In genomic region chr9:97850746-97851449, GRCh38 we compare ENCODE assay signal across 17 cellular contexts. TPM values are rescaled to one million over a fixed set of nuclear protein-coding genes. Genes with fewer than 3 reads are reported as not detected.
A peak's percentile ranks its signal among the peaks of the same experiment; 100 is the strongest.
DNase-seq lines count a peak whose midpoint lies in the region; ATAC-seq, FAIRE-seq and TF ChIP-seq lines count a peak whose summit lies in the region.
"Had no signal": no experiment of that assay in that cellular context is flagged by ENCODE, and none has a peak within 500 bp of the region (broad histone marks: within the 10 kb centered on the region; RNA-seq: fewer than 3 reads in every experiment).

No MANE protein-coding gene starts in this region.

- dilution Hi-C loops in keratinocyte (cut with MboI; ENCODE audit: extremely low pct_ligation_motif_present, low sequenced_read_pairs), result loop anchor here (10.0 kb wide), 1 partner anchor 86 kb away; no protein-coding TSS in a partner anchor

- peak; percentile 23 for FAIRE-seq in A549 (lab: Jason Lieb, UNC)
- no peak for FAIRE-seq in keratinocyte (lab: Jason Lieb, UNC)
- no peak for FAIRE-seq in GM19239 (lab: Jason Lieb, UNC)
- FAIRE-seq: HTR-8/SVneo had no signal

- no peak for TF ChIP-seq EP300 in A549 (IDR thresholded peaks at IDR 0.05)
- no peak for TF ChIP-seq EP300 in suprapubic skin (IDR thresholded peaks at IDR 0.05)

- CTCF ChIA-PET in A549 (lab: Yijun Ruan, JAX), result interaction anchor here (1.2 kb wide), 2 partner anchors 50 to 56 kb away, joined by 3 to 4 read pairs; no protein-coding TSS in a partner anchor
- CTCF ChIA-PET in RWPE1 (lab: Yijun Ruan, JAX), result interaction anchor here (0.5 to 0.6 kb wide), 3 partner anchors 37 to 258 kb away, joined by 3 read pairs; no protein-coding TSS in a partner anchor
- CTCF ChIA-PET in CD4-positive, alpha-beta memory T cell (lab: Charles Lee; ENCODE audit: partially characterized antibody), result interaction anchor here (0.9 kb wide), 1 partner anchor 9 kb away, joined by 3 read pairs; no protein-coding TSS in a partner anchor

- no peaks in the 10 kb centered on the region for H4K20me1 ChIP-seq in keratinocyte (ENCODE audit: control insufficient read depth, extremely low read depth, insufficient read depth, low read length)

- H3K36me3 Mint-ChIP-seq in CD4-positive, alpha-beta memory T cell, result peaks cover 0 to 4% of the 10 kb centered on the region in 2 donors

- no peak for TF ChIP-seq CTCF in A549 (IDR thresholded peaks at IDR 0.05)
- TF ChIP-seq CTCF in keratinocyte (optimal IDR thresholded peaks at IDR 0.05 in 1 of 3, IDR thresholded peaks at IDR 0.05 in 1 of 3, conservative IDR thresholded peaks at IDR 0.05 in 1 of 3; ENCODE audit: extremely low read depth in 1 of 3, insufficient read depth in 2 of 3, low read length in 3 of 3), result no peak
- TF ChIP-seq CTCF in RWPE1 (conservative IDR thresholded peaks at IDR 0.05; ENCODE audit: low read depth), result no peak
- TF ChIP-seq CTCF in suprapubic skin (IDR thresholded peaks at IDR 0.05), result no peak

- H3K4me1 ChIP-seq in A549 (peaks cover 23% of the 10 kb centered on the region), keratinocyte (ENCODE audit: control insufficient read depth, extremely low read depth, insufficient read depth, low read length) (peaks cover 15% of the 10 kb centered on the region), suprapubic skin (peaks cover 52% of the 10 kb centered on the region)
- H3K4me1 ChIP-seq in CD4-positive, alpha-beta memory T cell (ENCODE audit: insufficient read depth, low read length), result peaks cover 45% of the 10 kb centered on the region

- peaks cover 21 to 70% (median 30%) of the 10 kb centered on the region in 4 donors for H3K4me1 Mint-ChIP-seq in CD4-positive, alpha-beta memory T cell

- H2AFZ ChIP-seq in keratinocyte (ENCODE audit: control insufficient read depth, low read length), result no peak overlapping the region

- H3K36me3 ChIP-seq in keratinocyte (ENCODE audit: control insufficient read depth in 2 of 2, extremely low read depth in 1 of 2, insufficient read depth in 2 of 2, low read length in 2 of 2) (no peaks in the 10 kb centered on the region), suprapubic skin (no peaks in the 10 kb centered on the region)
- H3K36me3 ChIP-seq in CD4-positive, alpha-beta memory T cell (ENCODE audit: insufficient read depth, low read length), result no peaks in the 10 kb centered on the region

- ATAC-seq in A549, result no peak
- peak; percentile 15; the same call in 2 of the 3 replicates for ATAC-seq in SK-N-SH treated with all-trans-retinoic acid at 6 μM for 48 hours

- peak overlapping the region in 1 of 7 donors; percentile 33 for H3K27ac Mint-ChIP-seq in CD4-positive, alpha-beta memory T cell
- H3K27ac Mint-ChIP-seq: CD8-positive, alpha-beta memory T cell; H9 had no signal

- H3K9me1 ChIP-seq in keratinocyte (ENCODE audit: control insufficient read depth, extremely low read depth, insufficient read depth, low read length), result no peaks in the 10 kb centered on the region

- H3K4me3 ChIP-seq in A549, result no peak overlapping the region
- peak overlapping the region in 1 of 3 experiments; percentile 45 for H3K4me3 ChIP-seq in keratinocyte (ENCODE audit: control insufficient read depth in 2 of 3, extremely low read depth in 1 of 3, insufficient read depth in 2 of 3, low read depth in 1 of 3, low read length in 3 of 3)
- no peak overlapping the region for H3K4me3 ChIP-seq in CD4-positive, alpha-beta memory T cell (ENCODE audit: low read length in 2 of 2)
- H3K4me3 ChIP-seq in suprapubic skin, result no peak overlapping the region

- TF ChIP-seq POLR2A in A549 (IDR thresholded peaks at IDR 0.05; ENCODE audit: low read length) (no peak), suprapubic skin (IDR thresholded peaks at IDR 0.05) (no peak)

- H3K9me3 ChIP-seq in A549 (no peaks in the 10 kb centered on the region), keratinocyte (ENCODE audit: control insufficient read depth, low read depth, low read length) (no peaks in the 10 kb centered on the region), suprapubic skin (no peaks in the 10 kb centered on the region)
- H3K9me3 ChIP-seq in CD4-positive, alpha-beta memory T cell (ENCODE audit: control insufficient read depth in 1 of 2, low read length in 2 of 2), result no peaks in the 10 kb centered on the region

- peaks cover 0 to 4% (median 0%) of the 10 kb centered on the region in 8 donors for H3K9me3 Mint-ChIP-seq in CD4-positive, alpha-beta memory T cell

- TF ChIP-seq RAD21 in A549 (conservative IDR thresholded peaks at IDR 0.05 in 1 of 2, IDR thresholded peaks at IDR 0.05 in 1 of 2), result no peak

- POLR2A ChIA-PET in A549 (lab: Yijun Ruan, JAX), result interaction anchor here (0.7 kb wide), 1 partner anchor 42 kb away, joined by 12 read pairs; no protein-coding TSS in a partner anchor
- POLR2A ChIA-PET in RWPE1 (lab: Yijun Ruan, JAX; ENCODE audit: low non-redundant PET), result no interaction called here
- POLR2A ChIA-PET in CD4-positive, alpha-beta memory T cell (lab: Charles Lee; ENCODE audit: partially characterized antibody), result no interaction called here

- H3K79me2 ChIP-seq in keratinocyte (ENCODE audit: control insufficient read depth, insufficient read depth, low read length), result no peaks in the 10 kb centered on the region

- DNase-seq in A549 (ENCODE audit: low read depth in 1 of 2, low spot score in 1 of 2) (no peak), EL (peak; percentile 41), keratinocyte (ENCODE audit: low read depth, low spot score) (no peak), RWPE1 (ENCODE audit: low spot score) (no peak), GM19239 (ENCODE audit: insufficient read length, low spot score) (no peak), suprapubic skin (ENCODE audit: low spot score in 2 of 2) (no peak)
- no peak for DNase-seq in CD4-positive, alpha-beta memory T cell
- DNase-seq: ACHN; CD8-positive, alpha-beta memory T cell; H9; KBM-7; NCI-H1092; NCI-H774; SIG-M5 had no signal

- H3K9ac ChIP-seq in keratinocyte (ENCODE audit: control insufficient read depth, extremely low read depth, insufficient read depth, low read length), result no peak overlapping the region

- H3K27ac ChIP-seq in A549, result no peak overlapping the region
- H3K27ac ChIP-seq in keratinocyte (ENCODE audit: control insufficient read depth, insufficient read depth, low read length), result no peak overlapping the region
- no peak overlapping the region for H3K27ac ChIP-seq in RWPE1
- H3K27ac ChIP-seq in CD4-positive, alpha-beta memory T cell (ENCODE audit: low read depth, low read length), result no peak overlapping the region
- no peak overlapping the region for H3K27ac ChIP-seq in suprapubic skin

- H3K27me3 ChIP-seq in keratinocyte (ENCODE audit: control insufficient read depth, extremely low read depth, insufficient read depth, low read length) (peaks cover 79% of the 10 kb centered on the region), suprapubic skin (peaks cover 100% of the 10 kb centered on the region)
- peaks cover 56% of the 10 kb centered on the region for H3K27me3 ChIP-seq in CD4-positive, alpha-beta memory T cell (ENCODE audit: insufficient read depth, low read length)

- no peak overlapping the region for H3K4me2 ChIP-seq in A549
- peak overlapping the region; percentile 65 for H3K4me2 ChIP-seq in keratinocyte (ENCODE audit: control insufficient read depth, extremely low read depth, insufficient read depth, low read depth, low read length)

- intact Hi-C loops in CD4-positive, alpha-beta memory T cell (cut with micrococcal nuclease), result no loop called here

- H3K4me3 Mint-ChIP-seq in CD4-positive, alpha-beta memory T cell, result peak overlapping the region in 2 of 8 donors; percentile 3 to 90

- peaks cover 63 to 69% of the 10 kb centered on the region in 2 donors for H3K27me3 Mint-ChIP-seq in CD4-positive, alpha-beta memory T cell

- WGBS in A549 (ENCODE audit: missing lambda C conversion rate), result 86% methylated on average over 13 of the region's 13 CpGs
- 26% methylated on average over 13 of the region's 13 CpGs for WGBS in suprapubic skin

TF ChIP-seq in A549, 52 proteins besides CTCF, POLR2A, EP300 and RAD21 (continues in another document):
- TF ChIP-seq TP53 (CRISPR knock-in tag; IDR thresholded peaks at IDR 0.05) (no peak), JUNB (IDR thresholded peaks at IDR 0.05) (no peak), ZSCAN20 (CRISPR knock-in tag; IDR thresholded peaks at IDR 0.05) (no peak), CEBPB (IDR thresholded peaks at IDR 0.05) (no peak), RNF2 (IDR thresholded peaks at IDR 0.05; ENCODE audit: borderline replicate concordance, low read depth) (no peak), HOXB5 (CRISPR knock-in tag; IDR thresholded peaks at IDR 0.05) (no peak), NR3C1 (IDR thresholded peaks at IDR 0.05) (no peak), HEYL (CRISPR knock-in tag; IDR thresholded peaks at IDR 0.05) (no peak), RCOR1 (IDR thresholded peaks at IDR 0.05; ENCODE audit: low read depth, low read length) (no peak), FOXS1 (CRISPR knock-in tag; IDR thresholded peaks at IDR 0.05) (no peak)

TF ChIP-seq in SK-N-SH treated with all-trans-retinoic acid at 6 μM for 48 hours, 23 proteins besides CTCF, POLR2A, EP300 and RAD21 (continues in another document):
- no peak for TF ChIP-seq BACH2 (CRISPR knock-in tag; IDR thresholded peaks at IDR 0.05; ENCODE audit: borderline replicate concordance)
- no peak for TF ChIP-seq ISL1 (CRISPR knock-in tag; IDR thresholded peaks at IDR 0.05)

RNA-seq across cellular contexts. Expression of gene FOXE1, which starts 2.1 kb away (rescaled TPM):
- polyA plus RNA-seq in A549 (2011; rRNA removed) (4.3 and 5.5 TPM in 2 replicates), A549 (2017; fragmentation: RNase III; extraction: RNeasy Plus Mini Kit Qiagen cat#74134 plus additional on column Dnase treatment) (5.7 to 6.8 TPM (median 6.3 TPM) in 3 replicates), keratinocyte (0.97 to 1.9 TPM (median 1.1 TPM) in 3 replicates)
- 3.0 and 4.6 TPM in 2 replicates for polyA plus RNA-seq in A549 (2012; cell fraction: cytosol; rRNA removed)
- 4.0 and 4.5 TPM in 2 replicates for polyA plus RNA-seq in A549 (2012; cell fraction: nucleus; rRNA removed)
- 3.5 and 4.0 TPM in 2 replicates for polyA minus RNA-seq in A549 (2011; rRNA and poly(A)+ RNA removed)
- polyA plus RNA-seq in keratinocyte (2011; ENCODE audit: low read depth), result 2.5 TPM
- polyA plus RNA-seq in keratinocyte (2011; cell fraction: cytosol; rRNA removed), result 1.1 and 1.4 TPM in 2 replicates
- polyA plus RNA-seq in keratinocyte (2011; cell fraction: nucleus; rRNA removed), result 3.1 and 4.7 TPM in 2 replicates
- polyA plus RNA-seq in keratinocyte (2012; ENCODE audit: low replicate concordance), result 1.9 and 2.1 TPM in 2 replicates
- polyA minus RNA-seq in keratinocyte, result 0.58 to 1.0 TPM (median 0.92 TPM) in 3 replicates
- polyA minus RNA-seq in keratinocyte (2011; cell fraction: cytosol; rRNA and poly(A)+ RNA removed), result 3.6 TPM
- 3.6 and 5.1 TPM in 2 replicates for polyA minus RNA-seq in keratinocyte (2011; cell fraction: nucleus; rRNA and poly(A)+ RNA removed)
- total RNA-seq in CD4-positive, alpha-beta memory T cell, result not detected
- polyA plus RNA-seq in CD4-positive, alpha-beta memory T cell, result not detected
- total RNA-seq in suprapubic skin, result 1 to 10 TPM in 3 of 4 donors, under 1 TPM in 1; 0.48 to 3.9 (median 2.0) TPM
- total RNA-seq: H9, M059J had no signal
- polyA plus RNA-seq: CD8-positive, alpha-beta memory T cell had no signal
